In genomic region chr4:10524196-10524833, GRCh38 we compare ENCODE assay signal across 11 cellular contexts.
"Had no signal": no experiment of that assay in that cellular context is flagged by ENCODE, and none has a peak within 500 bp of the region (broad histone marks: within the 10 kb centered on the region; RNA-seq: fewer than 3 reads in every experiment).

No MANE protein-coding gene starts in this region.

- DNase-seq: activated CD4-positive, alpha-beta T cell treated with anti-CD3 and anti-CD28 coated beads, Interleukin-2, amount 50 U/mL, for 1 hour; activated naive CD4-positive, alpha-beta T cell treated with anti-CD3 and anti-CD28 coated beads, Interleukin-2, amount 10 ng/mL, durations not matched to agents 7 days and 5 days; cerebellar nuclear complex; foreskin melanocyte; small intestine; T-helper 2 cell had no signal

- H3K27ac ChIP-seq: esophagus muscularis mucosa, right atrium auricular region, tibial artery had no signal

- H3K4me3 ChIP-seq: esophagus muscularis mucosa, right atrium auricular region, tibial artery had no signal

- H3K27me3 ChIP-seq: esophagus muscularis mucosa, right atrium auricular region, tibial artery had no signal

- H3K4me3 Mint-ChIP-seq: activated naive CD4-positive, alpha-beta T cell treated with anti-CD3 and anti-CD28 coated beads, Interleukin-2, amount 10 ng/mL, durations not matched to agents 7 days and 5 days; mesothelial cell of epicardium had no signal

- H3K27ac Mint-ChIP-seq: activated naive CD4-positive, alpha-beta T cell treated with anti-CD3 and anti-CD28 coated beads, Interleukin-2, amount 10 ng/mL, durations not matched to agents 7 days and 5 days; activated T-helper 2 cell treated with anti-CD3 and anti-CD28 coated beads, Interferon-gamma antibody, Interleukin-2, Interleukin-4, amounts not matched to agents 10 μg/mL and 5 μg/mL and 100 μg/mL, durations not matched to agents 14 hours and 24 hours and 36 hours; mesothelial cell of epicardium had no signal

- H3K4me1 Mint-ChIP-seq: activated naive CD4-positive, alpha-beta T cell treated with anti-CD3 and anti-CD28 coated beads, Interleukin-2, amount 10 ng/mL, durations not matched to agents 7 days and 5 days had no signal

- H3K9me3 ChIP-seq: esophagus muscularis mucosa, right atrium auricular region, tibial artery had no signal

- H3K9me3 Mint-ChIP-seq: activated naive CD4-positive, alpha-beta T cell treated with anti-CD3 and anti-CD28 coated beads, Interleukin-2, amount 10 ng/mL, durations not matched to agents 7 days and 5 days; activated T-helper 2 cell treated with anti-CD3 and anti-CD28 coated beads, Interferon-gamma antibody, Interleukin-2, Interleukin-4, amounts not matched to agents 10 μg/mL and 5 μg/mL and 100 μg/mL, durations not matched to agents 14 hours and 24 hours and 36 hours; mesothelial cell of epicardium had no signal

- H3K36me3 Mint-ChIP-seq: activated naive CD4-positive, alpha-beta T cell treated with anti-CD3 and anti-CD28 coated beads, Interleukin-2, amount 10 ng/mL, durations not matched to agents 7 days and 5 days; mesothelial cell of epicardium had no signal
